Comparison of ENCODE assay signal across 20 cellular contexts in genomic region chr3:31680072-31680870, GRCh38.
A peak's percentile ranks its signal among the peaks of the same experiment; 100 is the strongest.
DNase-seq lines count a peak whose midpoint lies in the region; ATAC-seq, FAIRE-seq and TF ChIP-seq lines count a peak whose summit lies in the region.
"Had no signal": no experiment of that assay in that cellular context is flagged by ENCODE, and none has a peak within 500 bp of the region (broad histone marks: within the 10 kb centered on the region; RNA-seq: fewer than 3 reads in every experiment).

No MANE protein-coding gene starts in this region.

- H3K4me1 Mint-ChIP-seq in IgD-negative memory B cell = peaks cover 0 to 7% (median 4%) of the 10 kb centered on the region in 3 donors
- peaks cover 25% of the 10 kb centered on the region for H3K4me1 Mint-ChIP-seq in mesothelial cell of epicardium
- H3K4me1 Mint-ChIP-seq: activated naive CD8-positive, alpha-beta T cell treated with anti-CD3 and anti-CD28 coated beads, Interleukin-2, amount 50 U/mL, for 24 hours had no signal

- no peak overlapping the region for H2BK5ac ChIP-seq in H1 (ENCODE audit: low read depth, low read length)

- H3K56ac ChIP-seq in H1 (replicated peaks; ENCODE audit: insufficient read length, low read depth, low read length) = no peak overlapping the region

- H3K23me2 ChIP-seq in H1 (ENCODE audit: low read depth, low read length) = no peaks in the 10 kb centered on the region

- H3K4me3 Mint-ChIP-seq in IgD-negative memory B cell = peak overlapping the region in 1 of 4 donors; percentile 58
- no peak overlapping the region for H3K4me3 Mint-ChIP-seq in mesothelial cell of epicardium
- H3K4me3 Mint-ChIP-seq: activated naive CD8-positive, alpha-beta T cell treated with anti-CD3 and anti-CD28 coated beads, Interleukin-2, amount 50 U/mL, for 24 hours; CD4-positive, alpha-beta T cell had no signal

- H3K27me3 Mint-ChIP-seq in IgD-negative memory B cell = no peaks in the 10 kb centered on the region
- no peaks in the 10 kb centered on the region for H3K27me3 Mint-ChIP-seq in mesothelial cell of epicardium (ENCODE audit: low read depth)
- H3K27me3 Mint-ChIP-seq: activated naive CD8-positive, alpha-beta T cell treated with anti-CD3 and anti-CD28 coated beads, Interleukin-2, amount 50 U/mL, for 24 hours; CD4-positive, alpha-beta T cell had no signal

- no peak overlapping the region for H3K18ac ChIP-seq in H1 (ENCODE audit: extremely low read depth, low read length)

- H3K4me2 ChIP-seq in H1 (ENCODE audit: insufficient read depth in 1 of 2, low read depth in 2 of 2, low read length in 2 of 2) = no peak overlapping the region
- H3K4me2 ChIP-seq: KMS-11 had no signal

- peaks cover 0 to 2% of the 10 kb centered on the region in 2 experiments for H4K20me1 ChIP-seq in H1 (replicated peaks in 1 of 2; ENCODE audit: control insufficient read depth in 1 of 2, insufficient read depth in 2 of 2, low read length in 2 of 2)

- H3K9me3 ChIP-seq in H1 (ENCODE audit: insufficient read depth in 2 of 2, low read depth in 1 of 2, low read length in 1 of 2) (no peaks in the 10 kb centered on the region), upper lobe of left lung (no peaks in the 10 kb centered on the region)
- H3K9me3 ChIP-seq: stomach had no signal

- no peak overlapping the region for H3K23ac ChIP-seq in H1 (ENCODE audit: insufficient read length)

- no peak overlapping the region; the same call in 1 of the 2 replicates for H3K27ac ChIP-seq in H1 (ENCODE audit: low read depth, low read length)
- no peak overlapping the region for H3K27ac ChIP-seq in upper lobe of left lung
- H3K27ac ChIP-seq: brain microvascular endothelial cell, KMS-11, stomach had no signal

- H3K4me3 ChIP-seq in H1 (ENCODE audit: extremely low read depth in 1 of 4, insufficient read depth in 2 of 4, low read depth in 3 of 4, low read length in 4 of 4) (no peak overlapping the region), upper lobe of left lung (no peak overlapping the region)
- H3K4me3 ChIP-seq: stomach had no signal

- H4K91ac ChIP-seq in H1 (replicated peaks; ENCODE audit: insufficient read length, low read length) = no peak overlapping the region

- H3K27me3 ChIP-seq in H1 (replicated peaks in 1 of 4; ENCODE audit: control insufficient read depth in 3 of 4, extremely low read depth in 1 of 4, insufficient read depth in 3 of 4, low read length in 3 of 4) = no peaks in the 10 kb centered on the region
- no peaks in the 10 kb centered on the region for H3K27me3 ChIP-seq in upper lobe of left lung
- H3K27me3 ChIP-seq: brain microvascular endothelial cell, stomach had no signal

- TF ChIP-seq EP300 in H1 (IDR thresholded peaks at IDR 0.05; ENCODE audit: borderline replicate concordance in 1 of 2, low read depth in 2 of 2, low read length in 2 of 2) (no peak), upper lobe of left lung (IDR thresholded peaks at IDR 0.05) (no peak)

- peaks cover 5% of the 10 kb centered on the region; the same call in 1 of the 2 replicates for H3K79me1 ChIP-seq in H1 (ENCODE audit: low read depth, low read length)

- no peak overlapping the region for H2BK15ac ChIP-seq in H1 (ENCODE audit: low read length)

- no peak for TF ChIP-seq RAD21 in H1 (IDR thresholded peaks at IDR 0.05 in 1 of 2, conservative IDR thresholded peaks at IDR 0.05 in 1 of 2; ENCODE audit: low read depth in 2 of 2, low read length in 2 of 2)

- no peak for TF ChIP-seq CTCF in H1 (IDR thresholded peaks at IDR 0.05; ENCODE audit: control extremely low read depth in 1 of 3, insufficient read depth in 1 of 3, low read depth in 1 of 3, low read length in 3 of 3)
- no peak for TF ChIP-seq CTCF in mesothelial cell of epicardium (IDR thresholded peaks at IDR 0.05; ENCODE audit: unreplicated experiment)
- no peak for TF ChIP-seq CTCF in upper lobe of left lung (IDR thresholded peaks at IDR 0.05)

- DNase-seq in H1 (ENCODE audit: low read depth in 1 of 2, low spot score in 2 of 2) (peak in 1 of 2 experiments; percentile 44), mesothelial cell of epicardium (ENCODE audit: low spot score in 2 of 2, unreplicated experiment in 2 of 2) (no peak), upper lobe of left lung (peak in 1 of 2 donors; percentile 69), glomerular visceral epithelial cell (ENCODE audit: extremely low spot score) (no peak), islet precursor cell (no peak), LoVo (ENCODE audit: low spot score) (no peak)
- DNase-seq: activated effector memory CD4-positive, alpha-beta T cell treated with anti-CD3 and anti-CD28 coated beads, Interleukin-2, amount 50 U/mL, for 16 hours; activated naive CD8-positive, alpha-beta T cell treated with anti-CD3 and anti-CD28 coated beads, Interleukin-2, amount 50 U/mL, for 24 hours; brain microvascular endothelial cell; CD4-positive, alpha-beta T cell; cortex of kidney; left ventricle myocardium superior; MV-4-11; NCI-H1694; NCI-H2171 treated with DMSO at 0.1 percent for 48 hours; NCI-H69; nucleus accumbens; stomach had no signal

- H4K8ac ChIP-seq in H1 (ENCODE audit: extremely low read depth, insufficient read depth, low read length) = no peak overlapping the region

- H3K9ac ChIP-seq in H1 (replicated peaks in 1 of 4; ENCODE audit: extremely low read depth in 1 of 4, low read depth in 3 of 4, low read length in 3 of 4) = no peak overlapping the region
- H3K9ac ChIP-seq: KMS-11 had no signal

- no peak overlapping the region for H2BK20ac ChIP-seq in H1 (ENCODE audit: low read length)

- TF ChIP-seq POLR2A in H1 (IDR thresholded peaks at IDR 0.05; ENCODE audit: control extremely low read depth in 1 of 2, low read depth in 2 of 2, low read length in 2 of 2) (no peak), upper lobe of left lung (IDR thresholded peaks at IDR 0.05) (no peak)

- no peak overlapping the region for H2AK5ac ChIP-seq in H1 (ENCODE audit: low read depth, low read length)

- POLR2A ChIA-PET in H1 (lab: Charles Lee; ENCODE audit: partially characterized antibody) = interaction anchor here (0.8 to 1.0 kb wide), 2 partner anchors 11 to 56 kb away, joined by 3 read pairs; no protein-coding TSS in a partner anchor

- peak overlapping the region in 2 of 3 donors; percentile 42 to 67 for H3K27ac Mint-ChIP-seq in IgD-negative memory B cell
- peak overlapping the region; percentile 23 for H3K27ac Mint-ChIP-seq in mesothelial cell of epicardium
- H3K27ac Mint-ChIP-seq: activated naive CD8-positive, alpha-beta T cell treated with anti-CD3 and anti-CD28 coated beads, Interleukin-2, amount 50 U/mL, for 24 hours; CD4-positive, alpha-beta T cell had no signal

- H3K79me2 ChIP-seq in H1 (ENCODE audit: control insufficient read depth in 1 of 2, insufficient read depth in 2 of 2, low read length in 2 of 2) = no peaks in the 10 kb centered on the region

- FAIRE-seq in H1 (lab: Jason Lieb, UNC) = no peak

- H3K14ac ChIP-seq in H1 (ENCODE audit: insufficient read length) = no peak overlapping the region

- no peak overlapping the region for H2BK12ac ChIP-seq in H1 (ENCODE audit: low read depth, low read length)

- H3K4me1 ChIP-seq in H1 (replicated peaks in 1 of 4; ENCODE audit: control insufficient read depth in 3 of 4, insufficient read depth in 4 of 4, low read length in 3 of 4) = peaks cover 0 to 6% (median 2%) of the 10 kb centered on the region in 4 experiments; a peak in 2 of 7 replicates
- peaks cover 0 to 9% (median 6%) of the 10 kb centered on the region in 4 donors for H3K4me1 ChIP-seq in upper lobe of left lung
- H3K4me1 ChIP-seq: stomach had no signal

- no peak overlapping the region for H4K5ac ChIP-seq in H1 (ENCODE audit: insufficient read length, low read depth, low read length)

- no peak overlapping the region for H3K4ac ChIP-seq in H1 (replicated peaks; ENCODE audit: insufficient read length, low read depth, low read length)

- WGBS in H1 (ENCODE audit: extremely low coverage in 1 of 2, insufficient coverage in 1 of 2, insufficient read length in 1 of 2, insufficient replicate concordance in 2 of 2, low coverage in 1 of 2, low lambda C conversion rate in 2 of 2, missing lambda C conversion rate in 1 of 2), 2 experiments = 86% methylated on average over 10 of the region's 10 CpGs; no CpG with 5 or more reads in 1 of the 2 experiments
- 65 to 82% methylated on average over 7 to 10 of the region's 10 CpGs for WGBS in upper lobe of left lung, 2 donors

- no peaks in the 10 kb centered on the region for H3K9me3 Mint-ChIP-seq in IgD-negative memory B cell
- H3K9me3 Mint-ChIP-seq in mesothelial cell of epicardium = no peaks in the 10 kb centered on the region
- H3K9me3 Mint-ChIP-seq: activated naive CD8-positive, alpha-beta T cell treated with anti-CD3 and anti-CD28 coated beads, Interleukin-2, amount 50 U/mL, for 24 hours; CD4-positive, alpha-beta T cell had no signal

- H2BK120ac ChIP-seq in H1 (replicated peaks; ENCODE audit: low read depth, low read length) = no peak overlapping the region

- H2AFZ ChIP-seq in H1 (ENCODE audit: low read length) = no peak overlapping the region

- CTCF ChIA-PET in H1 (lab: Charles Lee; ENCODE audit: partially characterized antibody) = interaction anchor here (0.8 to 1.7 kb wide), 4 partner anchors 8 to 339 kb away, joined by 3 to 5 read pairs (median 4); no protein-coding TSS in a partner anchor

- H3K36me3 ChIP-seq in H1 (ENCODE audit: control insufficient read depth in 2 of 4, insufficient read depth in 4 of 4, low read length in 3 of 4) (peaks cover 0 to 11% (median 8%) of the 10 kb centered on the region in 4 experiments; a peak in 5 of 8 replicates), upper lobe of left lung (peaks cover 0 to 10% (median 2%) of the 10 kb centered on the region in 4 donors)

- H3K36me3 Mint-ChIP-seq in IgD-negative memory B cell = peaks cover 13% of the 10 kb centered on the region
- H3K36me3 Mint-ChIP-seq in mesothelial cell of epicardium = peaks cover 7% of the 10 kb centered on the region

- peak; percentile 40 to 81 for ATAC-seq in upper lobe of left lung (ENCODE audit: low FRiP score in 2 of 2)
- ATAC-seq: activated naive CD8-positive, alpha-beta T cell treated with anti-CD3 and anti-CD28 coated beads, Interleukin-2, amount 50 U/mL, for 24 hours; left ventricle myocardium superior had no signal

TF ChIP-seq in H1, 55 proteins besides CTCF, POLR2A, EP300 and RAD21:
- TF ChIP-seq SRF (IDR thresholded peaks at IDR 0.05; ENCODE audit: low read depth, low read length) (peak; percentile 37; the same call in 1 of the 2 replicates), SP1 (IDR thresholded peaks at IDR 0.05; ENCODE audit: low read depth, low read length) (no peak), SIN3A (conservative IDR thresholded peaks at IDR 0.05 in 1 of 2, IDR thresholded peaks at IDR 0.05 in 1 of 2; ENCODE audit: low read depth in 1 of 2, low read length in 2 of 2) (no peak), CBX8 (IDR thresholded peaks at IDR 0.05; ENCODE audit: borderline replicate concordance, low read depth, low read length) (no peak), BRCA1 (IDR thresholded peaks at IDR 0.05; ENCODE audit: low read depth, low read length) (no peak)
